ENCODE assay signal across 22 cellular contexts in the genomic region with DNA sequence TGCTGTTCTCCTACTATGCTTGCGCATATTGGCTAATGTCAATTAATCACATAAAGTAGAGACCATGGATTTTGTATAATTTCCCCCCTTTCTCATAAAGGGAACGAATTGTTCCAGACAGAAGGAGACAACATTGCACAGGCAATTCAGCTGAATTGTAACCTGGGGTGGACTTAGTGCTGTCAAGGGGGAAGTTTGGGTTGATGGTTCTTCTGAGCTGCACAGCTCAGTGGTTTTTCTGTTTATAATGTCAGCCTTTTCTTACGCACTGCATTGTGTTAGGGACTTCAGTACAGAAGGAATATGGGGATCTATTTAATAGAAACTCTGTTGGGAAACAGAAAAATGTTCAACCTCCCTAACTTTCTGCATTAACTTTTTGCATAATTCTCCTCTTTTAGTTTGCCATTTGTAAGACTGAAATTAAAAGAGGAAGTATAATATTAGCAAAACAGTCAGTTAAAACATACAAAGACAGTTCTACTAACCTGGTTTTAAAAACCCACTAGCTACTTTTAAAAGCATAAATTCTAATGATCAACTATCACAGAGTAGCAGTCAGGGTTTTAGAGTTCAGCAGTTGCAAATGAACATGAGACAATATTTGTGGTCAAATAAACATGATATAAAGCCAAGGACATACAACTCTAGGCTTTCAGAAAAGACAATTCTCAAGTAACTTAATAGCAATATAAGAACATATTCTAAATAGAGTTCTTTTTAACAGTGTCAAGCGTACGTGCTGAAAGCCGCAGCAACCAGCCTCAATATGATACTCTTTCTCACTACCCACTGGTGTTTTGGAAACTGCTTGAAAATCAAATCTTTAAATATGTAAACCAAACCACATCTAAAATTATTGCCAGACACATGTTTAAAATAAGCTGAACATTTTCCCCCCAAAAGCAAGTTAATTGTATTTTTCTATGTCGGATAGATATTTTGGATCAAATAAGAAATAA.
DNase-seq lines count a peak whose midpoint lies in the region; ATAC-seq lines count a peak whose summit lies in the region.
"Had no signal": no experiment of that assay in that cellular context is flagged by ENCODE, and none has a peak within 500 bp of the region (broad histone marks: within the 10 kb centered on the region; RNA-seq: fewer than 3 reads in every experiment).

No MANE protein-coding gene starts in this region.

- ATAC-seq in HG03280 (IDR thresholded peaks at IDR 0.05; ENCODE audit: unreplicated experiment) (peak; percentile 53), memory B cell (ENCODE audit: low read depth) (no peak), HG02970 (IDR thresholded peaks at IDR 0.05; ENCODE audit: low FRiP score, unreplicated experiment) (no peak)
- no peak for ATAC-seq in effector memory CD8-positive, alpha-beta T cell (replicated peaks)
- ATAC-seq: K562, sciatic nerve had no signal

- H3K4me3 Mint-ChIP-seq in memory B cell: no peak overlapping the region
- no peak overlapping the region for H3K4me3 Mint-ChIP-seq in effector memory CD8-positive, alpha-beta T cell
- H3K4me3 Mint-ChIP-seq: activated naive CD8-positive, alpha-beta T cell; central memory CD8-positive, alpha-beta T cell; T-helper 1 cell treated with Interleukin-12 subunit alpha and Interleukin-12 subunit beta and Interleukin-4 antibody, amounts not matched to agents 30 μg/mL and 1 μg/mL, for 36 hours had no signal

- DNase-seq in SIG-M5 treated with dmso at 0.1 percent for 504 hours (lab: John Stamatoyannopoulos, UW; ENCODE audit: unreplicated experiment) (peak; percentile 66), SIG-M5 (lab: John Stamatoyannopoulos, UW) (no peak), MV-4-11 (lab: John Stamatoyannopoulos, UW) (peak; percentile 74), memory B cell (ENCODE audit: low spot score in 2 of 2) (no peak), COLO829 (ENCODE audit: low spot score) (no peak)
- DNase-seq in effector memory CD8-positive, alpha-beta T cell: no peak
- DNase-seq: activated CD4-positive, alpha-beta T cell treated with anti-CD3 and anti-CD28 coated beads, Interleukin-2, amount 50 U/mL, for 1 hour; COR-L47; DND-41; NCI-H187; posterior cingulate gyrus; SHP77; stimulated activated CD4-positive, alpha-beta T cell treated with anti-CD3 and anti-CD28 coated beads, Interleukin-15, amount 100 ng/mL, for 24 hours; trophoblast cell had no signal

- H3K4me1 Mint-ChIP-seq in memory B cell: no peaks in the 10 kb centered on the region
- H3K4me1 Mint-ChIP-seq in effector memory CD8-positive, alpha-beta T cell (ENCODE audit: low read depth in 2 of 2): no peaks in the 10 kb centered on the region
- H3K4me1 Mint-ChIP-seq: central memory CD8-positive, alpha-beta T cell had no signal

- H3K9me3 Mint-ChIP-seq in memory B cell: peaks cover 3% of the 10 kb centered on the region
- H3K9me3 Mint-ChIP-seq in effector memory CD8-positive, alpha-beta T cell: peaks cover 16 to 22% of the 10 kb centered on the region in 2 donors

- no peaks in the 10 kb centered on the region for H3K36me3 Mint-ChIP-seq in memory B cell
- no peaks in the 10 kb centered on the region for H3K36me3 Mint-ChIP-seq in effector memory CD8-positive, alpha-beta T cell (ENCODE audit: insufficient read depth)
- H3K36me3 Mint-ChIP-seq: activated naive CD8-positive, alpha-beta T cell had no signal

- peak overlapping the region; percentile 8 for H3K27ac Mint-ChIP-seq in memory B cell
- no peak overlapping the region for H3K27ac Mint-ChIP-seq in effector memory CD8-positive, alpha-beta T cell
- H3K27ac Mint-ChIP-seq: activated naive CD8-positive, alpha-beta T cell; activated T-helper 2 cell treated with anti-CD3 and anti-CD28 coated beads, Interferon-gamma antibody, Interleukin-2, Interleukin-4, amounts not matched to agents 10 μg/mL and 5 μg/mL and 100 μg/mL, durations not matched to agents 14 hours and 24 hours and 36 hours; T-helper 1 cell treated with Interleukin-12 subunit alpha and Interleukin-12 subunit beta and Interleukin-4 antibody, amounts not matched to agents 30 μg/mL and 1 μg/mL, for 36 hours had no signal

- no peaks in the 10 kb centered on the region for H3K27me3 Mint-ChIP-seq in memory B cell
- no peaks in the 10 kb centered on the region for H3K27me3 Mint-ChIP-seq in effector memory CD8-positive, alpha-beta T cell
- H3K27me3 Mint-ChIP-seq: activated naive CD8-positive, alpha-beta T cell; central memory CD8-positive, alpha-beta T cell had no signal

Comparison
In these comparisons a context has a peak if more than half of its experiments do, and no peak if none do; other contexts are left out.
1. DNase-seq: peak in SIG-M5 treated with dmso at 0.1 percent for 504 hours (single experiment) and MV-4-11 (single experiment); none in SIG-M5 (single experiment), memory B cell (0 of 2), effector memory CD8-positive, alpha-beta T cell (0 of 3) and COLO829 (single experiment).